ENCODE assay signal across 19 cellular contexts in the genomic region with DNA sequence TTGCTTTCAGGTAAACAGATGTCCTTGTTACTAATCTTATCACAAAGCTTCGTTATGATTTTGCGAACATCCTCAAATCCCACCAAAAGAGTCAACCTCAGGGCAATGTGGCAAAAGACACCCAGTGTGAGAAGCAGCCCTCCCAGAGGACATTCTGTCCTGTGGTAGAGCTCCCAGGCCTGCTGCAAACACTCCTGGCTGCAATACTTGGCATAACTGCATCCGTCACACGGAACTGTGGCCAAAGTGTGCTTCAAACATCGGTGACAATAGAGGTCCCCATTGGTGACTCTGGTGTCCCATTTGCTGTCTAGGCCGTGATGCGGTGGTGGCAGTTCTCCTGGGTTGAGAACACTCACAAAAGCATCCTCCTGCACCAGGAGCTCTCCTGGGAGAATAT. TPM values are rescaled to one million over a fixed set of nuclear protein-coding genes. Genes with fewer than 3 reads are reported as not detected.
DNase-seq lines count a peak whose midpoint lies in the region; ATAC-seq and TF ChIP-seq lines count a peak whose summit lies in the region.
"Had no signal": no experiment of that assay in that cellular context is flagged by ENCODE, and none has a peak within 500 bp of the region (broad histone marks: within the 10 kb centered on the region; RNA-seq: fewer than 3 reads in every experiment).

No MANE protein-coding gene starts in this region.

- peak overlapping the region in 1 of 3 donors; percentile 47 for H3K9ac ChIP-seq in skeletal muscle tissue (ENCODE audit: low read depth in 1 of 3, low read length in 3 of 3)

- TF ChIP-seq CTCF in Panc1 (IDR thresholded peaks at IDR 0.05) (no peak), chondrocyte (IDR thresholded peaks at IDR 0.05) (no peak), left ventricle myocardium inferior (IDR thresholded peaks at IDR 0.05; ENCODE audit: borderline replicate concordance) (peak; percentile 24)

- no peak overlapping the region for H3K4me3 ChIP-seq in Panc1 (ENCODE audit: low read depth in 2 of 2, low read length in 2 of 2)
- H3K4me3 ChIP-seq in left ventricle myocardium inferior, result no peak overlapping the region
- H3K4me3 ChIP-seq in skeletal muscle tissue (ENCODE audit: low read length in 3 of 3), result no peak overlapping the region
- H3K4me3 ChIP-seq: MG63 had no signal

- H3K9me3 ChIP-seq in Panc1 (ENCODE audit: control insufficient read depth, insufficient read depth, low read depth, low read length) (no peaks in the 10 kb centered on the region), left ventricle myocardium inferior (replicated peaks) (no peaks in the 10 kb centered on the region), skeletal muscle tissue (ENCODE audit: control insufficient read depth in 3 of 3, low read length in 3 of 3) (no peaks in the 10 kb centered on the region)
- H3K9me3 ChIP-seq: MG63 had no signal

- intact Hi-C loops in Panc1 (cut with micrococcal nuclease; ENCODE audit: unreplicated experiment) (no loop called here), left ventricle myocardium inferior (cut with micrococcal nuclease) (loop anchor here (10.0 kb wide), 1 partner anchor 135 kb away; no protein-coding TSS in a partner anchor)

- H3K4me3 Mint-ChIP-seq in chondrocyte (ENCODE audit: unreplicated experiment), result no peak overlapping the region
- H3K4me3 Mint-ChIP-seq: CD8-positive, alpha-beta memory T cell had no signal

- H3K27me3 ChIP-seq in Panc1 (ENCODE audit: control insufficient read depth, insufficient read depth, low read length) (no peaks in the 10 kb centered on the region), left ventricle myocardium inferior (ENCODE audit: low read depth) (no peaks in the 10 kb centered on the region), skeletal muscle tissue (ENCODE audit: control insufficient read depth in 3 of 3, insufficient read depth in 3 of 3, low read length in 3 of 3) (no peaks in the 10 kb centered on the region)
- H3K27me3 ChIP-seq: MG63 had no signal

- H3K27ac ChIP-seq in Panc1 (ENCODE audit: low read length), result no peak overlapping the region
- peak overlapping the region; percentile 72 for H3K27ac ChIP-seq in left ventricle myocardium inferior (replicated peaks)
- peak overlapping the region; percentile 50 for H3K27ac ChIP-seq in skeletal muscle tissue (ENCODE audit: low read depth, low read length)
- H3K27ac ChIP-seq: C4-2B had no signal

- H3K4me1 Mint-ChIP-seq in chondrocyte (ENCODE audit: low read depth), result peaks cover 10% of the 10 kb centered on the region

- H3K36me3 Mint-ChIP-seq in chondrocyte (ENCODE audit: low read depth), result peaks cover 15% of the 10 kb centered on the region

- no peak for ATAC-seq in Panc1
- ATAC-seq: HCT116 had no signal

- H3K4me1 ChIP-seq in Panc1 (ENCODE audit: control insufficient read depth, insufficient read depth, low read length), result no peaks in the 10 kb centered on the region
- H3K4me1 ChIP-seq in left ventricle myocardium inferior, result peaks cover 42% of the 10 kb centered on the region
- peaks cover 19 to 30% (median 25%) of the 10 kb centered on the region in 3 donors for H3K4me1 ChIP-seq in skeletal muscle tissue (ENCODE audit: control insufficient read depth in 3 of 3, insufficient read depth in 3 of 3, low read length in 3 of 3)

- no peaks in the 10 kb centered on the region for H3K9me3 Mint-ChIP-seq in chondrocyte (ENCODE audit: low read depth)
- H3K9me3 Mint-ChIP-seq: CD8-positive, alpha-beta memory T cell had no signal

- TSS peak; percentile 62 for BruUV-seq in Panc1 (replicated peaks; lab: Mats Ljungman, UMichigan)

- no peaks in the 10 kb centered on the region for H3K27me3 Mint-ChIP-seq in chondrocyte (ENCODE audit: low read depth)
- H3K27me3 Mint-ChIP-seq: CD8-positive, alpha-beta memory T cell had no signal

- CTCF ChIA-PET in Panc1 (lab: Charles Lee), result no interaction called here

- no peak overlapping the region for H3K27ac Mint-ChIP-seq in chondrocyte (ENCODE audit: unreplicated experiment)

- DNase-seq in Panc1 (ENCODE audit: low read depth, low spot score), result no peak
- peak; percentile 34 for DNase-seq in chondrocyte (ENCODE audit: low spot score)
- peak; percentile 57 for DNase-seq in left ventricle myocardium inferior
- DNase-seq in NOMO-1 treated with dmso at 0.1 percent for 144 hours (lab: John Stamatoyannopoulos, UW; ENCODE audit: unreplicated experiment), result no peak
- DNase-seq in SHP77 (lab: John Stamatoyannopoulos, UW), result no peak
- no peak for DNase-seq in C1 segment of cervical spinal cord (lab: John Stamatoyannopoulos, UW)
- DNase-seq in superior temporal gyrus (ENCODE audit: extremely low spot score), result no peak
- DNase-seq: ACHN; CD8-positive, alpha-beta memory T cell; Kasumi-1; MG63; NCI-H1048; NCI-H1417 treated with DMSO at 0.1 percent for 48 hours; NCI-H187 treated with DMSO at 0.1 percent for 48 hours; NCI-H2107; NCI-H510A had no signal

- H3K36me3 ChIP-seq in Panc1 (ENCODE audit: control insufficient read depth, insufficient read depth, low read length), result no peaks in the 10 kb centered on the region; the same call in 1 of the 2 replicates
- H3K36me3 ChIP-seq in left ventricle myocardium inferior, result peaks cover 15% of the 10 kb centered on the region
- H3K36me3 ChIP-seq in skeletal muscle tissue (ENCODE audit: control insufficient read depth in 3 of 3, insufficient read depth in 3 of 3, low read length in 3 of 3), result peaks cover 5 to 21% (median 15%) of the 10 kb centered on the region in 3 donors
- H3K36me3 ChIP-seq: MG63 had no signal

- in situ Hi-C loops in Panc1 (cut with HindIII; ENCODE audit: low pct_unique_long_range_greater_than_20kb, low sequenced_read_pairs), result no loop called here

- POLR2A ChIA-PET in Panc1 (lab: Charles Lee), result no interaction called here

RNA-seq across cellular contexts. Expression of gene SMYD4, which starts 29.5 kb away (rescaled TPM):
- total RNA-seq in Panc1 (2021; ENCODE audit: unreplicated experiment), result 17.1 TPM
- polyA plus RNA-seq in Panc1 (2012; ENCODE audit: insufficient read length), result 6.2 TPM
- 8.4 to 12.4 TPM (median 10.7 TPM) in 3 replicates for total RNA-seq in chondrocyte
- total RNA-seq in left ventricle myocardium inferior, result 13.7 TPM
- total RNA-seq in skeletal muscle tissue, result 8.4 TPM

RNA-seq across cellular contexts. Expression of gene RPA1, which starts 29.6 kb away (rescaled TPM):
- total RNA-seq in Panc1 (2021; ENCODE audit: unreplicated experiment) (150 TPM), chondrocyte (56.6 to 92.6 TPM (median 57.6 TPM) in 3 replicates), left ventricle myocardium inferior (72.0 TPM), skeletal muscle tissue (26.1 TPM)
- polyA plus RNA-seq in Panc1 (2012; ENCODE audit: insufficient read length), result 101 TPM

RNA-seq across cellular contexts. Expression of gene SERPINF1, which starts 38.4 kb away (rescaled TPM):
- total RNA-seq in Panc1 (2021; ENCODE audit: unreplicated experiment) (4.6 TPM), chondrocyte (14.6 to 69.2 TPM (median 15.2 TPM) in 3 replicates), left ventricle myocardium inferior (122 TPM), skeletal muscle tissue (328 TPM)
- 10.1 TPM for polyA plus RNA-seq in Panc1 (2012; ENCODE audit: insufficient read length)

RNA-seq across cellular contexts. Expression of gene SERPINF2, which starts 57.6 kb away (rescaled TPM):
- total RNA-seq in Panc1 (2021; ENCODE audit: unreplicated experiment) (0.77 TPM), chondrocyte (0.15 to 0.24 TPM (median 0.15 TPM) in 3 replicates), left ventricle myocardium inferior (0.33 TPM), skeletal muscle tissue (not detected)
- 1.3 TPM for polyA plus RNA-seq in Panc1 (2012; ENCODE audit: insufficient read length)
- polyA plus RNA-seq: CD8-positive, alpha-beta memory T cell had no signal

Comparison
In these comparisons a context has a peak if more than half of its experiments do, and no peak if none do; other contexts are left out.
1. DNase-seq: peak in chondrocyte (single experiment) and left ventricle myocardium inferior (single experiment); none in Panc1 (single experiment), NOMO-1 treated with dmso at 0.1 percent for 144 hours (single experiment), SHP77 (0 of 2), C1 segment of cervical spinal cord (0 of 14) and superior temporal gyrus (single experiment).